2 cellular contexts compared by ENCODE assay signal in the genomic region with DNA sequence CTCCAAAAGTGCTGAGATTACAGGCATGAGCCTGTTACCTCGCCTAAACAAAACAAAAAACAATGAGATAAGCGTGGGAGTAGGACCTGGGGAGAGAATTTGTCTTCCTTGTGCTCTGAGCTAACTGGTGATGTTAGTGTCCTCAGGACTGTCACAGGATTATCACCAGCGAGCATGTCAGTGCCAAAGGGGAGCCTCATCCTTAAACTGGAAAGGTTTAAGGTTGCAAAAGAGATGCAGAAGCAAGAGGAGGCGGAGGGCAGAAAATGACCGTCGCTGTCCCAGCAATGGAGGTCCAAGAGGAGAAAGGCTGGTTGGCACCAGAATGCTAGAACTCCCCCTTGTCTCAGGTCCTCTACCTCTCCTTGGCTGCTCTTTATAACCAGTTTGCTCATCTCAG.
TF ChIP-seq lines count a peak whose summit lies in the region.

No MANE protein-coding gene starts in this region.

TF ChIP-seq in HEK293, 187 proteins besides CTCF, POLR2A, EP300 and RAD21:
- 0 out of 2 replicates have a peak, but pooled peaks have one; percentile 21 for TF ChIP-seq KLF8 (tag by site-specific recombination; IDR thresholded peaks at IDR 0.05)
- TF ChIP-seq EGR2 (tag by site-specific recombination; IDR thresholded peaks at IDR 0.05; ENCODE audit: low read depth) = peak; percentile 33; the same call in 1 of the 2 replicates
- no peak for TF ChIP-seq ZNF596 (tag by site-specific recombination; IDR thresholded peaks at IDR 0.05)
- 0 out of 2 replicates have a peak, but pooled peaks have one; percentile 18 for TF ChIP-seq ZFHX2 (tag by site-specific recombination; conservative IDR thresholded peaks at IDR 0.05)
TF ChIP-seq in HEK293: peak in this region for 3.

TF ChIP-seq in H1, 55 proteins besides CTCF, POLR2A, EP300 and RAD21:
- no peak for TF ChIP-seq CEBPB (IDR thresholded peaks at IDR 0.05; ENCODE audit: low read depth, low read length)
- no peak for TF ChIP-seq SIN3A (conservative IDR thresholded peaks at IDR 0.05 in 1 of 2, IDR thresholded peaks at IDR 0.05 in 1 of 2; ENCODE audit: low read depth in 1 of 2, low read length in 2 of 2)
- TF ChIP-seq ZNF274 (IDR thresholded peaks at IDR 0.05; ENCODE audit: borderline replicate concordance, extremely low read depth, low read length) = no peak
- TF ChIP-seq RXRA (IDR thresholded peaks at IDR 0.05; ENCODE audit: insufficient read depth, low read depth, low read length) = no peak
- TF ChIP-seq SAP30 (IDR thresholded peaks at IDR 0.05; ENCODE audit: insufficient read depth, insufficient replicate concordance, low read length) = no peak
- TF ChIP-seq TBP (IDR thresholded peaks at IDR 0.05; ENCODE audit: low read depth, low read length) = no peak
- TF ChIP-seq CBX5 (IDR thresholded peaks at IDR 0.05; ENCODE audit: low read depth, low read length) = no peak
- no peak for TF ChIP-seq RBBP5 (IDR thresholded peaks at IDR 0.05; ENCODE audit: borderline replicate concordance, low read depth, low read length)
- TF ChIP-seq CHD1 (IDR thresholded peaks at IDR 0.05; ENCODE audit: low read depth, low read length) = no peak
- no peak for TF ChIP-seq FOSL1 (IDR thresholded peaks at IDR 0.05; ENCODE audit: insufficient read depth, low read depth, low read length)
TF ChIP-seq in H1: peak in this region for 0.
